9 cellular contexts compared by ENCODE assay signal in genomic region chr10:100046088-100046487, GRCh38. TPM values are rescaled to one million over a fixed set of nuclear protein-coding genes. Genes with fewer than 3 reads are reported as not detected.
DNase-seq lines count a peak whose midpoint lies in the region; ATAC-seq and TF ChIP-seq lines count a peak whose summit lies in the region.
"Had no signal": no experiment of that assay in that cellular context is flagged by ENCODE, and none has a peak within 500 bp of the region (broad histone marks: within the 10 kb centered on the region; RNA-seq: fewer than 3 reads in every experiment).

No MANE protein-coding gene starts in this region.

- ATAC-seq in GM21528 (IDR thresholded peaks at IDR 0.05; ENCODE audit: low FRiP score, unreplicated experiment) (peak; percentile 75), left cardiac atrium (peak; percentile 77 to 89), psoas muscle (peak; percentile 79 to 92 (median 87))
- peak; percentile 78 for ATAC-seq in activated naive CD8-positive, alpha-beta T cell treated with anti-CD3 and anti-CD28 coated beads, Interleukin-2, amount 50 U/mL, for 24 hours

- H3K27ac Mint-ChIP-seq in CD4-positive, alpha-beta memory T cell = peak overlapping the region in 1 of 7 donors; percentile 42
- H3K27ac Mint-ChIP-seq in activated naive CD8-positive, alpha-beta T cell treated with anti-CD3 and anti-CD28 coated beads, Interleukin-2, amount 50 U/mL, for 24 hours = no peak overlapping the region
- H3K27ac Mint-ChIP-seq: T-helper 1 cell treated with Interleukin-12 subunit alpha and Interleukin-12 subunit beta and Interleukin-4 antibody, amounts not matched to agents 30 μg/mL and 1 μg/mL, for 36 hours had no signal

- TF ChIP-seq CTCF in psoas muscle (IDR thresholded peaks at IDR 0.05) (peak; percentile 96), vagina (IDR thresholded peaks at IDR 0.05) (peak; percentile 91 to 97 (median 92))

- 15 to 17% (median 16%) methylated on average over 7 of the region's 7 CpGs for WGBS in psoas muscle, 3 donors

- peaks cover 1 to 15% of the 10 kb centered on the region in 2 donors for H3K27me3 Mint-ChIP-seq in CD4-positive, alpha-beta memory T cell
- peaks cover 3% of the 10 kb centered on the region for H3K27me3 Mint-ChIP-seq in activated naive CD8-positive, alpha-beta T cell treated with anti-CD3 and anti-CD28 coated beads, Interleukin-2, amount 50 U/mL, for 24 hours

- DNase-seq in CD4-positive, alpha-beta memory T cell = peak; percentile 63 to 70 (median 67)
- DNase-seq in NCI-H1048 (lab: John Stamatoyannopoulos, UW) (peak; percentile 19), SW480 (ENCODE audit: low spot score) (peak; percentile 67), left cardiac atrium (peak; percentile 91), psoas muscle (peak; percentile 85 to 93), vagina (ENCODE audit: extremely low spot score in 2 of 2) (no peak)
- peak; percentile 88 for DNase-seq in activated naive CD8-positive, alpha-beta T cell treated with anti-CD3 and anti-CD28 coated beads, Interleukin-2, amount 50 U/mL, for 24 hours

- H3K4me1 Mint-ChIP-seq in CD4-positive, alpha-beta memory T cell = no peaks in the 10 kb centered on the region
- peaks cover 2% of the 10 kb centered on the region for H3K4me1 Mint-ChIP-seq in activated naive CD8-positive, alpha-beta T cell treated with anti-CD3 and anti-CD28 coated beads, Interleukin-2, amount 50 U/mL, for 24 hours

- no peaks in the 10 kb centered on the region for H3K9me3 ChIP-seq in CD4-positive, alpha-beta memory T cell (ENCODE audit: control insufficient read depth in 1 of 2, low read length in 2 of 2)
- H3K9me3 ChIP-seq in psoas muscle (no peaks in the 10 kb centered on the region), vagina (no peaks in the 10 kb centered on the region)

- no peak overlapping the region for H3K4me3 ChIP-seq in CD4-positive, alpha-beta memory T cell (ENCODE audit: low read length in 2 of 2)
- H3K4me3 ChIP-seq in psoas muscle = no peak overlapping the region
- no peak overlapping the region for H3K4me3 ChIP-seq in vagina

- no peaks in the 10 kb centered on the region for H3K9me3 Mint-ChIP-seq in CD4-positive, alpha-beta memory T cell
- H3K9me3 Mint-ChIP-seq in activated naive CD8-positive, alpha-beta T cell treated with anti-CD3 and anti-CD28 coated beads, Interleukin-2, amount 50 U/mL, for 24 hours = no peaks in the 10 kb centered on the region
- H3K9me3 Mint-ChIP-seq: T-helper 1 cell treated with Interleukin-12 subunit alpha and Interleukin-12 subunit beta and Interleukin-4 antibody, amounts not matched to agents 30 μg/mL and 1 μg/mL, for 36 hours had no signal

- no peaks in the 10 kb centered on the region for H3K36me3 Mint-ChIP-seq in CD4-positive, alpha-beta memory T cell
- no peaks in the 10 kb centered on the region for H3K36me3 Mint-ChIP-seq in activated naive CD8-positive, alpha-beta T cell treated with anti-CD3 and anti-CD28 coated beads, Interleukin-2, amount 50 U/mL, for 24 hours (ENCODE audit: low read depth)

- H3K4me1 ChIP-seq in CD4-positive, alpha-beta memory T cell (ENCODE audit: insufficient read depth, low read length) = no peaks in the 10 kb centered on the region
- H3K4me1 ChIP-seq in psoas muscle = peaks cover 10% of the 10 kb centered on the region
- peaks cover 46% of the 10 kb centered on the region for H3K4me1 ChIP-seq in vagina

- H3K27me3 ChIP-seq in CD4-positive, alpha-beta memory T cell (ENCODE audit: insufficient read depth, low read length) = no peaks in the 10 kb centered on the region
- H3K27me3 ChIP-seq in psoas muscle (ENCODE audit: insufficient read depth in 3 of 3, low read length in 2 of 3) = no peaks in the 10 kb centered on the region
- no peaks in the 10 kb centered on the region for H3K27me3 ChIP-seq in vagina

- POLR2A ChIA-PET in CD4-positive, alpha-beta memory T cell (lab: Charles Lee; ENCODE audit: partially characterized antibody) = interaction anchor here (1.6 kb wide), 1 partner anchor 200 kb away, joined by 6 read pairs; no protein-coding TSS in a partner anchor

- CTCF ChIA-PET in CD4-positive, alpha-beta memory T cell (lab: Charles Lee; ENCODE audit: partially characterized antibody) = interaction anchor here (0.6 to 13.0 kb wide), 33 partner anchors 8 to 655 kb away, joined by 3 to 336 read pairs (median 4); no protein-coding TSS in a partner anchor

- intact Hi-C loops in CD4-positive, alpha-beta memory T cell (cut with micrococcal nuclease) = loop anchor here (1.0 kb wide), 1 partner anchor 37 kb away; the partner anchor contains the start of gene DNMBP
- intact Hi-C loops in left cardiac atrium (cut with DNase I) (loop anchor here (2.0 to 5.0 kb wide), 2 partner anchors 199 kb away; no protein-coding TSS in a partner anchor), psoas muscle (cut with DNase I) (loop anchor here (1.0 to 10.0 kb wide), 3 partner anchors 139 to 201 kb away; no protein-coding TSS in a partner anchor), vagina (cut with DNase I) (no loop called here)

- H3K36me3 ChIP-seq in CD4-positive, alpha-beta memory T cell (ENCODE audit: insufficient read depth, low read length) = no peaks in the 10 kb centered on the region
- H3K36me3 ChIP-seq in psoas muscle (ENCODE audit: insufficient read depth in 1 of 2, low read depth in 1 of 2) (no peaks in the 10 kb centered on the region), vagina (no peaks in the 10 kb centered on the region)

- no peak for TF ChIP-seq POLR2A in vagina (IDR thresholded peaks at IDR 0.05)

- no peak overlapping the region for H3K4me3 Mint-ChIP-seq in CD4-positive, alpha-beta memory T cell
- no peak overlapping the region for H3K4me3 Mint-ChIP-seq in activated naive CD8-positive, alpha-beta T cell treated with anti-CD3 and anti-CD28 coated beads, Interleukin-2, amount 50 U/mL, for 24 hours
- H3K4me3 Mint-ChIP-seq: T-helper 1 cell treated with Interleukin-12 subunit alpha and Interleukin-12 subunit beta and Interleukin-4 antibody, amounts not matched to agents 30 μg/mL and 1 μg/mL, for 36 hours had no signal

- H3K27ac ChIP-seq in CD4-positive, alpha-beta memory T cell (ENCODE audit: low read depth, low read length) = no peak overlapping the region
- H3K27ac ChIP-seq in psoas muscle = no peak overlapping the region
- H3K27ac ChIP-seq in vagina = peak overlapping the region; percentile 77

RNA-seq across cellular contexts. Expression of gene CPN1, which starts 35.6 kb away (rescaled TPM):
- not detected for total RNA-seq in CD4-positive, alpha-beta memory T cell
- not detected for polyA plus RNA-seq in CD4-positive, alpha-beta memory T cell
- total RNA-seq in left cardiac atrium (not detected), psoas muscle (not detected), vagina (not detected)
- not detected for polyA plus RNA-seq in psoas muscle

RNA-seq across cellular contexts. Expression of gene DNMBP, which starts 36.3 kb away (rescaled TPM):
- total RNA-seq in CD4-positive, alpha-beta memory T cell = 1 to 10 TPM; 3.8 to 4.0 TPM
- 1 to 10 TPM in 1 of 2 donors, not detected in 1; 1.4 TPM for polyA plus RNA-seq in CD4-positive, alpha-beta memory T cell
- total RNA-seq in left cardiac atrium (1 to 10 TPM; 6.7 to 7.9 TPM), psoas muscle (10 to 100 TPM; 10.7 to 16.9 (median 12.4) TPM), vagina (31.9 TPM)
- 10 to 100 TPM in 1 of 3 donors, 1 to 10 TPM in 2; 6.2 to 11.0 (median 8.3) TPM for polyA plus RNA-seq in psoas muscle

Comparison
In these comparisons a context has a peak if more than half of its experiments do, and no peak if none do; other contexts are left out.
1. DNase-seq: peak in CD4-positive, alpha-beta memory T cell (5 of 5), NCI-H1048 (single experiment), SW480 (single experiment), activated naive CD8-positive, alpha-beta T cell treated with anti-CD3 and anti-CD28 coated beads, Interleukin-2, amount 50 U/mL, for 24 hours (single experiment), left cardiac atrium (single experiment) and psoas muscle (2 of 2); none in vagina (0 of 2).
2. Peak in every context shown above with its lines, with median percentiles within 50 percentile points of each other: ATAC-seq.